Comparison of ENCODE assay signal across 21 cellular contexts in the genomic region with DNA sequence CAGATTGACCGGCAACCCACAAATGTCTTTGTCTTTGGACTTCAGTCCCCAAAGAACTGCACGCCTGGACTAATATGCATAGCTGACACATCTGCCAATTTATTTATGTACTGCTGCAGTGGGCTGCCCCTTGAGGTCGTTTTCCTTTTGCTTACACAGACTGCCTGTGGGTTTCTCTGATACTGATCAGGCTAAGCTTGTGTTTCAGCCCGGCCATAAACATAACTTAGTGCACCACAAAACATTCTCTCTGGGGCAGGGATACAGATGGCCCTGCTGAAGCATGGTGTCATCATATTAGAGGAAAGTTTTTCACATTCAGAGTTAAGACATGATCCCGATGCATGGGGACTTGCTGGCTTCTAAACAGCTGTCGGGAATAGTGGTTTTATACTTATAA.
DNase-seq lines count a peak whose midpoint lies in the region; ATAC-seq and TF ChIP-seq lines count a peak whose summit lies in the region.
"Had no signal": no experiment of that assay in that cellular context is flagged by ENCODE, and none has a peak within 500 bp of the region (broad histone marks: within the 10 kb centered on the region; RNA-seq: fewer than 3 reads in every experiment).

No MANE protein-coding gene starts in this region.

- intact Hi-C loops in mucosa of descending colon (cut with DNase I, micrococcal nuclease) = no loop called here
- intact Hi-C loops in right cardiac atrium (cut with DNase I) = no loop called here

- no peak overlapping the region for H3K27ac ChIP-seq in right cardiac atrium (ENCODE audit: low read length)
- H3K27ac ChIP-seq: HL-60, sigmoid colon, testis had no signal

- H3K9me3 Mint-ChIP-seq in glutamatergic neuron (ENCODE audit: unreplicated experiment) = no peaks in the 10 kb centered on the region
- H3K9me3 Mint-ChIP-seq: T-helper 1 cell treated with Interleukin-12 subunit alpha and Interleukin-12 subunit beta and Interleukin-4 antibody, amounts not matched to agents 30 μg/mL and 1 μg/mL, for 36 hours had no signal

- DNase-seq in GM03348 (ENCODE audit: low spot score) = peak; percentile 49
- DNase-seq in glutamatergic neuron = no peak
- peak; percentile 55 for DNase-seq in skeletal muscle cell (ENCODE audit: low read depth)
- DNase-seq in mucosa of descending colon = no peak
- no peak for DNase-seq in right cardiac atrium
- DNase-seq: activated CD8-positive, alpha-beta memory T cell treated with anti-CD3 and anti-CD28 coated beads, Interleukin-2, amount 10 ng/mL, durations not matched to agents 7 days and 5 days; activated effector memory CD4-positive, alpha-beta T cell treated with Interleukin-2 at 50 U/mL for 16 hours; amygdala; cortex of kidney; KBM-7; mesendoderm; NCI-H1105 treated with DMSO at 0.1 percent for 48 hours; NCI-H2227 treated with DMSO at 0.1 percent for 48 hours; nucleus accumbens; sigmoid colon; stimulated activated CD4-positive, alpha-beta T cell treated with anti-CD3 and anti-CD28 coated beads, Interleukin-4, amount 100 ng/mL, for 24 hours; testis had no signal

- H3K27me3 Mint-ChIP-seq in glutamatergic neuron (ENCODE audit: unreplicated experiment) = no peaks in the 10 kb centered on the region

- peak overlapping the region; percentile 59 for H3K27ac Mint-ChIP-seq in glutamatergic neuron (ENCODE audit: unreplicated experiment)
- H3K27ac Mint-ChIP-seq: activated CD8-positive, alpha-beta memory T cell treated with anti-CD3 and anti-CD28 coated beads, Interleukin-2, amount 10 ng/mL, durations not matched to agents 7 days and 5 days; T-helper 1 cell treated with Interleukin-12 subunit alpha and Interleukin-12 subunit beta and Interleukin-4 antibody, amounts not matched to agents 30 μg/mL and 1 μg/mL, for 36 hours had no signal

- H3K4me3 ChIP-seq in skeletal muscle cell (ENCODE audit: low read depth, low read length) (no peak overlapping the region), mucosa of descending colon (no peak overlapping the region), right cardiac atrium (ENCODE audit: low read length) (no peak overlapping the region)
- H3K4me3 ChIP-seq: sigmoid colon, testis had no signal

- peaks cover 10% of the 10 kb centered on the region for H3K4me1 Mint-ChIP-seq in glutamatergic neuron (ENCODE audit: low read depth, unreplicated experiment)
- H3K4me1 Mint-ChIP-seq: activated CD8-positive, alpha-beta memory T cell treated with anti-CD3 and anti-CD28 coated beads, Interleukin-2, amount 10 ng/mL, durations not matched to agents 7 days and 5 days had no signal

- H3K4me1 ChIP-seq in mucosa of descending colon (ENCODE audit: low read depth) (no peaks in the 10 kb centered on the region), right cardiac atrium (ENCODE audit: control insufficient read depth, insufficient read depth, low read length) (no peaks in the 10 kb centered on the region)
- H3K4me1 ChIP-seq: sigmoid colon, testis had no signal

- H3K4me3 Mint-ChIP-seq in glutamatergic neuron (ENCODE audit: unreplicated experiment) = no peak overlapping the region
- H3K4me3 Mint-ChIP-seq: activated CD8-positive, alpha-beta memory T cell treated with anti-CD3 and anti-CD28 coated beads, Interleukin-2, amount 10 ng/mL, durations not matched to agents 7 days and 5 days; T-helper 1 cell treated with Interleukin-12 subunit alpha and Interleukin-12 subunit beta and Interleukin-4 antibody, amounts not matched to agents 30 μg/mL and 1 μg/mL, for 36 hours had no signal

- peak; percentile 78 for ATAC-seq in SK-N-SH treated with all-trans-retinoic acid at 6 μM for 48 hours
- ATAC-seq in GM18520 (IDR thresholded peaks at IDR 0.05; ENCODE audit: unreplicated experiment) = no peak
- no peak for ATAC-seq in mucosa of descending colon
- ATAC-seq in right cardiac atrium = no peak
- ATAC-seq: activated CD8-positive, alpha-beta memory T cell treated with anti-CD3 and anti-CD28 coated beads, Interleukin-2, amount 10 ng/mL, durations not matched to agents 7 days and 5 days had no signal

- no peaks in the 10 kb centered on the region for H3K36me3 Mint-ChIP-seq in glutamatergic neuron (ENCODE audit: unreplicated experiment)
- H3K36me3 Mint-ChIP-seq: activated CD8-positive, alpha-beta memory T cell treated with anti-CD3 and anti-CD28 coated beads, Interleukin-2, amount 10 ng/mL, durations not matched to agents 7 days and 5 days had no signal

- no peaks in the 10 kb centered on the region for H3K27me3 ChIP-seq in right cardiac atrium (ENCODE audit: control insufficient read depth, insufficient read depth)
- H3K27me3 ChIP-seq: sigmoid colon, testis had no signal

- no peaks in the 10 kb centered on the region for H3K36me3 ChIP-seq in mucosa of descending colon (ENCODE audit: low read depth)
- H3K36me3 ChIP-seq: sigmoid colon had no signal

- H3K9me3 ChIP-seq in mucosa of descending colon = no peaks in the 10 kb centered on the region
- H3K9me3 ChIP-seq in right cardiac atrium (ENCODE audit: control insufficient read depth, low read length) = no peaks in the 10 kb centered on the region
- H3K9me3 ChIP-seq: sigmoid colon, testis had no signal

- 65% methylated on average over 6 of the region's 6 CpGs for WGBS in right cardiac atrium

- no peak for TF ChIP-seq CTCF in glutamatergic neuron (IDR thresholded peaks at IDR 0.05; ENCODE audit: partially characterized antibody, unreplicated experiment)
- no peak for TF ChIP-seq CTCF in mucosa of descending colon (IDR thresholded peaks at IDR 0.05)

TF ChIP-seq in SK-N-SH treated with all-trans-retinoic acid at 6 μM for 48 hours, 23 proteins besides CTCF, POLR2A, EP300 and RAD21 (continues in another document):
- TF ChIP-seq ARNTL (CRISPR knock-in tag; IDR thresholded peaks at IDR 0.05; ENCODE audit: borderline replicate concordance, low read depth) (no peak), ZC3H10 (CRISPR knock-in tag; IDR thresholded peaks at IDR 0.05) (no peak), GLIS3 (CRISPR knock-in tag; IDR thresholded peaks at IDR 0.05) (no peak), PPARA (CRISPR knock-in tag; IDR thresholded peaks at IDR 0.05; ENCODE audit: borderline replicate concordance) (no peak), ZNF8 (CRISPR knock-in tag; IDR thresholded peaks at IDR 0.05) (no peak), ZFP30 (CRISPR knock-in tag; IDR thresholded peaks at IDR 0.05) (no peak), OSR1 (CRISPR knock-in tag; IDR thresholded peaks at IDR 0.05) (no peak), ZNF70 (CRISPR knock-in tag; IDR thresholded peaks at IDR 0.05) (no peak)
- TF ChIP-seq, protein P1, sequence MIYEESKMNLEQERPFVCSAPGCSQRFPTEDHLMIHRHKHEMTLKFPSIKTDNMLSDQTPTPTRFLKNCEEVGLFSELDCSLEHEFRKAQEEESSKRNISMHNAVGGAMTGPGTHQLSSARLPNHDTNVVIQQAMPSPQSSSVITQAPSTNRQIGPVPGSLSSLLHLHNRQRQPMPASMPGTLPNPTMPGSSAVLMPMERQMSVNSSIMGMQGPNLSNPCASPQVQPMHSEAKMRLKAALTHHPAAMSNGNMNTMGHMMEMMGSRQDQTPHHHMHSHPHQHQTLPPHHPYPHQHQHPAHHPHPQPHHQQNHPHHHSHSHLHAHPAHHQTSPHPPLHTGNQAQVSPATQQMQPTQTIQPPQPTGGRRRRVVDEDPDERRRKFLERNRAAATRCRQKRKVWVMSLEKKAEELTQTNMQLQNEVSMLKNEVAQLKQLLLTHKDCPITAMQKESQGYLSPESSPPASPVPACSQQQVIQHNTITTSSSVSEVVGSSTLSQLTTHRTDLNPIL (CRISPR knock-in tag; IDR thresholded peaks at IDR 0.05; ENCODE audit: low read depth) = no peak
- TF ChIP-seq, protein P2, sequence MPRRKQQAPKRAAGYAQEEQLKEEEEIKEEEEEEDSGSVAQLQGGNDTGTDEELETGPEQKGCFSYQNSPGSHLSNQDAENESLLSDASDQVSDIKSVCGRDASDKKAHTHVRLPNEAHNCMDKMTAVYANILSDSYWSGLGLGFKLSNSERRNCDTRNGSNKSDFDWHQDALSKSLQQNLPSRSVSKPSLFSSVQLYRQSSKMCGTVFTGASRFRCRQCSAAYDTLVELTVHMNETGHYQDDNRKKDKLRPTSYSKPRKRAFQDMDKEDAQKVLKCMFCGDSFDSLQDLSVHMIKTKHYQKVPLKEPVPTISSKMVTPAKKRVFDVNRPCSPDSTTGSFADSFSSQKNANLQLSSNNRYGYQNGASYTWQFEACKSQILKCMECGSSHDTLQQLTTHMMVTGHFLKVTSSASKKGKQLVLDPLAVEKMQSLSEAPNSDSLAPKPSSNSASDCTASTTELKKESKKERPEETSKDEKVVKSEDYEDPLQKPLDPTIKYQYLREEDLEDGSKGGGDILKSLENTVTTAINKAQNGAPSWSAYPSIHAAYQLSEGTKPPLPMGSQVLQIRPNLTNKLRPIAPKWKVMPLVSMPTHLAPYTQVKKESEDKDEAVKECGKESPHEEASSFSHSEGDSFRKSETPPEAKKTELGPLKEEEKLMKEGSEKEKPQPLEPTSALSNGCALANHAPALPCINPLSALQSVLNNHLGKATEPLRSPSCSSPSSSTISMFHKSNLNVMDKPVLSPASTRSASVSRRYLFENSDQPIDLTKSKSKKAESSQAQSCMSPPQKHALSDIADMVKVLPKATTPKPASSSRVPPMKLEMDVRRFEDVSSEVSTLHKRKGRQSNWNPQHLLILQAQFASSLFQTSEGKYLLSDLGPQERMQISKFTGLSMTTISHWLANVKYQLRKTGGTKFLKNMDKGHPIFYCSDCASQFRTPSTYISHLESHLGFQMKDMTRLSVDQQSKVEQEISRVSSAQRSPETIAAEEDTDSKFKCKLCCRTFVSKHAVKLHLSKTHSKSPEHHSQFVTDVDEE (CRISPR knock-in tag; IDR thresholded peaks at IDR 0.05) = 0 out of 2 replicates have a peak, but pooled peaks have one; percentile 62
- TF ChIP-seq, protein P3, sequence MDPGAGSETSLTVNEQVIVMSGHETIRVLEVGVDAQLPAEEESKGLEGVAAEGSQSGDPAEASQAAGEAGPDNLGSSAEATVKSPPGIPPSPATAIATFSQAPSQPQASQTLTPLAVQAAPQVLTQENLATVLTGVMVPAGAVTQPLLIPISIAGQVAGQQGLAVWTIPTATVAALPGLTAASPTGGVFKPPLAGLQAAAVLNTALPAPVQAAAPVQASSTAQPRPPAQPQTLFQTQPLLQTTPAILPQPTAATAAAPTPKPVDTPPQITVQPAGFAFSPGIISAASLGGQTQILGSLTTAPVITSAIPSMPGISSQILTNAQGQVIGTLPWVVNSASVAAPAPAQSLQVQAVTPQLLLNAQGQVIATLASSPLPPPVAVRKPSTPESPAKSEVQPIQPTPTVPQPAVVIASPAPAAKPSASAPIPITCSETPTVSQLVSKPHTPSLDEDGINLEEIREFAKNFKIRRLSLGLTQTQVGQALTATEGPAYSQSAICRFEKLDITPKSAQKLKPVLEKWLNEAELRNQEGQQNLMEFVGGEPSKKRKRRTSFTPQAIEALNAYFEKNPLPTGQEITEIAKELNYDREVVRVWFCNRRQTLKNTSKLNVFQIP (CRISPR knock-in tag; IDR thresholded peaks at IDR 0.05; ENCODE audit: borderline replicate concordance, low read depth) = no peak

Comparison
In these comparisons a context has a peak if more than half of its experiments do, and no peak if none do; other contexts are left out.
1. DNase-seq: peak in GM03348 (single experiment) and skeletal muscle cell (single experiment); none in glutamatergic neuron (single experiment), mucosa of descending colon (0 of 3) and right cardiac atrium (0 of 3).